Comparison of ENCODE assay signal across 19 cellular contexts in the genomic region with DNA sequence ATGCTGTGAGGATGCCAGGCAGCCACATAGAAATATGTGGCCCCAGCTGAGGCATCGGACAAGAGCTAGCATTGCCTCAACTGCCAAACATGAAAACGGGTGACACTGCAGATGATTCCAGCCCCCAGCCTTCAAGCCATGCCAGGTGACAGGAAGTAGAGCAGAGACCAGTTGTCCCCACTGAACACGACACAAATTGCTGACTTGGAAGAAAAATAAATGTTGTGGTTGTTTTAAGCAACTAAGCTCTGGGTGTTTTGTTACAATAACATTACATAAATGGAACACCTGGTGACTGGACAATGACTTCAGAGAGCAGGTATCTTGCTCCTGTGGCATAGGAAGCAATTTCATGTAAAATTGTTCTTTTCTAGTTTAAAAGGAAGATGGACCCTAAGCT.
DNase-seq lines count a peak whose midpoint lies in the region; ATAC-seq, FAIRE-seq and TF ChIP-seq lines count a peak whose summit lies in the region.
"Had no signal": no experiment of that assay in that cellular context is flagged by ENCODE, and none has a peak within 500 bp of the region (broad histone marks: within the 10 kb centered on the region; RNA-seq: fewer than 3 reads in every experiment).

No MANE protein-coding gene starts in this region.

- H3K27ac ChIP-seq in HepG2 (ENCODE audit: extremely low read length, insufficient read depth, low read length) (no peak overlapping the region), right lobe of liver (no peak overlapping the region), MM.1S (ENCODE audit: low read length) (peak overlapping the region; percentile 47; the same call in 1 of the 2 replicates), K562 (ENCODE audit: extremely low read depth, low read depth, low read length) (no peak overlapping the region), mesendoderm (ENCODE audit: low read depth, low read length) (no peak overlapping the region)

- H2BK15ac ChIP-seq in mesendoderm (replicated peaks; ENCODE audit: low read depth): no peak overlapping the region

- H2BK120ac ChIP-seq in mesendoderm (ENCODE audit: low read depth, low read length): no peak overlapping the region

- intact Hi-C loops in HepG2 (cut with micrococcal nuclease; ENCODE audit: unreplicated experiment): no loop called here
- intact Hi-C loops in right lobe of liver (cut with DNase I): no loop called here
- intact Hi-C loops in K562 (cut with micrococcal nuclease): no loop called here

- H2BK5ac ChIP-seq in mesendoderm (ENCODE audit: low read length): no peak overlapping the region

- no peaks in the 10 kb centered on the region for H3K27me3 ChIP-seq in HepG2 (ENCODE audit: control insufficient read depth in 1 of 2, insufficient read depth in 2 of 2, low read length in 2 of 2)
- no peaks in the 10 kb centered on the region for H3K27me3 ChIP-seq in right lobe of liver
- no peaks in the 10 kb centered on the region for H3K27me3 ChIP-seq in MM.1S (replicated peaks; ENCODE audit: insufficient read depth, low read length)
- H3K27me3 ChIP-seq in K562 (ENCODE audit: control insufficient read depth in 2 of 2, insufficient read depth in 2 of 2, low read length in 2 of 2): no peaks in the 10 kb centered on the region
- H3K27me3 ChIP-seq in mesendoderm (ENCODE audit: insufficient read depth, low read length, poor library complexity): no peaks in the 10 kb centered on the region

- H3K79me1 ChIP-seq in mesendoderm (ENCODE audit: low read length): no peaks in the 10 kb centered on the region

- FAIRE-seq in HepG2 (lab: Jason Lieb, UNC) (no peak), K562 (lab: Jason Lieb, UNC) (no peak)
- FAIRE-seq: G401.6, GM12892, GM19239, H54 had no signal

- TF ChIP-seq EP300 in HepG2 (IDR thresholded peaks at IDR 0.05; ENCODE audit: low read depth in 2 of 2, low read length in 2 of 2) (no peak), HepG2 (CRISPR knock-in tag; IDR thresholded peaks at IDR 0.05; ENCODE audit: borderline replicate concordance) (no peak), K562 (IDR thresholded peaks at IDR 0.05; ENCODE audit: low read length) (no peak)

- TF ChIP-seq CTCF in HepG2 (CRISPR knock-in tag; IDR thresholded peaks at IDR 0.05) (no peak), right lobe of liver (IDR thresholded peaks at IDR 0.05) (no peak), MM.1S (IDR thresholded peaks at IDR 0.05; ENCODE audit: low read length) (no peak), K562 (IDR thresholded peaks at IDR 0.05 in 2 of 3, conservative IDR thresholded peaks at IDR 0.05 in 1 of 3; ENCODE audit: insufficient read depth in 2 of 3, low read depth in 1 of 3, low read length in 3 of 3) (no peak), GM20000 (IDR thresholded peaks at IDR 0.05; ENCODE audit: extremely low read depth, missing control alignments) (no peak)

- H3K9me2 ChIP-seq in MM.1S (replicated peaks; ENCODE audit: insufficient read depth, low read length): no peaks in the 10 kb centered on the region

- no peaks in the 10 kb centered on the region for H3K4me1 ChIP-seq in HepG2 (ENCODE audit: insufficient read depth, low read length)
- H3K4me1 ChIP-seq in right lobe of liver: no peaks in the 10 kb centered on the region
- peaks cover 11% of the 10 kb centered on the region for H3K4me1 ChIP-seq in MM.1S (ENCODE audit: low read length)
- no peaks in the 10 kb centered on the region for H3K4me1 ChIP-seq in K562 (replicated peaks in 1 of 2; ENCODE audit: control insufficient read depth in 2 of 2, insufficient read depth in 2 of 2, low read length in 2 of 2)
- H3K4me1 ChIP-seq in mesendoderm (ENCODE audit: control insufficient read depth, low read depth, low read length): no peaks in the 10 kb centered on the region
- H3K4me1 ChIP-seq: Caco-2, HAP-1 had no signal

- H4K8ac ChIP-seq in mesendoderm (ENCODE audit: low read depth, low read length): no peak overlapping the region

- ATAC-seq in HepG2 (no peak), right lobe of liver (no peak), K562 (no peak)
- ATAC-seq: CD8-positive, alpha-beta T cell had no signal

- H3K9me1 ChIP-seq in K562 (ENCODE audit: control insufficient read depth, insufficient read depth, low read length): no peaks in the 10 kb centered on the region

- no peaks in the 10 kb centered on the region for H3K36me3 ChIP-seq in HepG2 (replicated peaks in 1 of 2; ENCODE audit: control insufficient read depth in 1 of 2, insufficient read depth in 2 of 2, low read length in 2 of 2)
- H3K36me3 ChIP-seq in right lobe of liver: no peaks in the 10 kb centered on the region
- H3K36me3 ChIP-seq in MM.1S (replicated peaks; ENCODE audit: insufficient read depth, low read length): no peaks in the 10 kb centered on the region
- H3K36me3 ChIP-seq in K562 (ENCODE audit: control insufficient read depth, insufficient read depth, low read length): no peaks in the 10 kb centered on the region
- no peaks in the 10 kb centered on the region for H3K36me3 ChIP-seq in mesendoderm (ENCODE audit: control insufficient read depth, insufficient read depth, low read length)
- H3K36me3 ChIP-seq: HAP-1 had no signal

- in situ Hi-C loops in HepG2 (cut with HindIII; ENCODE audit: extremely low pct_ligation_motif_present, low pct_unique_long_range_greater_than_20kb): no loop called here
- in situ Hi-C loops in K562 (cut with MboI): no loop called here

- no peak for TF ChIP-seq RAD21 in HepG2 (CRISPR knock-in tag; IDR thresholded peaks at IDR 0.05)
- no peak for TF ChIP-seq RAD21 in K562 (CRISPR knock-in tag; conservative IDR thresholded peaks at IDR 0.05 in 1 of 2, IDR thresholded peaks at IDR 0.05 in 1 of 2)

- H3K9ac ChIP-seq in HepG2 (ENCODE audit: insufficient read depth, low read depth, low read length) (no peak overlapping the region), MM.1S (ENCODE audit: low read length) (no peak overlapping the region), K562 (ENCODE audit: insufficient read depth in 1 of 2, low read depth in 2 of 2, low read length in 2 of 2) (no peak overlapping the region), mesendoderm (ENCODE audit: low read length) (no peak overlapping the region)

- no peak for TF ChIP-seq POLR2A in HepG2 (IDR thresholded peaks at IDR 0.05; ENCODE audit: insufficient read depth in 1 of 2, low read depth in 2 of 2, low read length in 2 of 2)
- no peak for TF ChIP-seq POLR2A in right lobe of liver (IDR thresholded peaks at IDR 0.05)
- no peak for TF ChIP-seq POLR2A in K562 (conservative IDR thresholded peaks at IDR 0.05)

- CTCF ChIA-PET in HepG2 (lab: Yijun Ruan, JAX; ENCODE audit: low intra/inter-chr PET ratio, low total read pairs) (no interaction called here), K562 (lab: Yijun Ruan, JAX; ENCODE audit: low intra/inter-chr PET ratio) (no interaction called here), HEK293T (lab: Yijun Ruan, JAX) (no interaction called here)

- H3K56ac ChIP-seq in mesendoderm (ENCODE audit: low read length): no peak overlapping the region

- H3K4me3 ChIP-seq in HepG2 (replicated peaks in 1 of 3; ENCODE audit: insufficient read depth in 1 of 3, low read depth in 2 of 3, low read length in 3 of 3) (no peak overlapping the region), right lobe of liver (no peak overlapping the region), MM.1S (ENCODE audit: low read length) (no peak overlapping the region), K562 (no peak overlapping the region), mesendoderm (ENCODE audit: low read length) (no peak overlapping the region)
- H3K4me3 ChIP-seq: HAP-1 had no signal

- H2AK5ac ChIP-seq in mesendoderm (ENCODE audit: low read length): no peak overlapping the region

- POLR2A ChIA-PET in HepG2 (lab: Yijun Ruan, JAX): no interaction called here
- POLR2A ChIA-PET in K562 (lab: Yijun Ruan, JAX): no interaction called here
- POLR2A ChIA-PET in HEK293T (lab: Yijun Ruan, JAX): no interaction called here

- no peak overlapping the region for H3K18ac ChIP-seq in mesendoderm (ENCODE audit: low read length)

- H3F3A ChIP-seq in MM.1S (ENCODE audit: insufficient read depth, low read length): no peaks in the 10 kb centered on the region

- no peak overlapping the region for H3K4me2 ChIP-seq in HepG2 (ENCODE audit: low read depth, low read length)
- peak overlapping the region; percentile 7; the same call in 1 of the 2 replicates for H3K4me2 ChIP-seq in MM.1S (ENCODE audit: low read depth, low read length)
- no peak overlapping the region for H3K4me2 ChIP-seq in K562 (ENCODE audit: insufficient read depth, low read length)
- H3K4me2 ChIP-seq in mesendoderm (ENCODE audit: low read length): no peak overlapping the region

- no peak overlapping the region for H3K23ac ChIP-seq in mesendoderm (ENCODE audit: low read length)

- H3K9me3 ChIP-seq in HepG2 (ENCODE audit: low read length): no peaks in the 10 kb centered on the region
- H3K9me3 ChIP-seq in right lobe of liver: no peaks in the 10 kb centered on the region
- H3K9me3 ChIP-seq in MM.1S (replicated peaks; ENCODE audit: insufficient read depth, low read length): no peaks in the 10 kb centered on the region
- no peaks in the 10 kb centered on the region for H3K9me3 ChIP-seq in K562 (replicated peaks; ENCODE audit: control insufficient read depth, insufficient read depth, low read depth, low read length)
- H3K9me3 ChIP-seq: HAP-1 had no signal

- 17% methylated on average over 3 of the region's 3 CpGs for WGBS in HepG2 (ENCODE audit: low lambda C conversion rate)
- 23% methylated on average over 2 of the region's 3 CpGs for WGBS in right lobe of liver (ENCODE audit: insufficient coverage, low coverage, low lambda C conversion rate, missing lambda C conversion rate)
- WGBS in K562 (ENCODE audit: insufficient coverage, low coverage, missing lambda C conversion rate): 0% methylated on average over 3 of the region's 3 CpGs
- no CpG with 5 or more reads among the region's 3 CpGs for WGBS in mesendoderm (ENCODE audit: extremely low coverage, insufficient coverage, low lambda C conversion rate)

- H4K5ac ChIP-seq in mesendoderm (ENCODE audit: low read length): no peak overlapping the region

- H3K4ac ChIP-seq in mesendoderm (ENCODE audit: low read depth, low read length): no peak overlapping the region

- no peaks in the 10 kb centered on the region for H3K79me2 ChIP-seq in HepG2 (ENCODE audit: insufficient read depth, low read length)
- H3K79me2 ChIP-seq in MM.1S (ENCODE audit: low read length): no peaks in the 10 kb centered on the region
- no peaks in the 10 kb centered on the region for H3K79me2 ChIP-seq in K562 (ENCODE audit: control insufficient read depth, insufficient read depth, low read length)
- no peaks in the 10 kb centered on the region for H3K79me2 ChIP-seq in mesendoderm (ENCODE audit: control insufficient read depth, insufficient read depth, low read length)

- no TSS peak for BruUV-seq in HepG2 (replicated peaks; lab: Mats Ljungman, UMichigan)
- BruUV-seq in K562 (replicated peaks; lab: Mats Ljungman, UMichigan): no TSS peak

- H4K20me1 ChIP-seq in HepG2 (ENCODE audit: insufficient read depth, low read length) (no peaks in the 10 kb centered on the region), MM.1S (ENCODE audit: insufficient read depth, low read length) (no peaks in the 10 kb centered on the region), K562 (replicated peaks; ENCODE audit: control insufficient read depth, insufficient read depth, low read length) (no peaks in the 10 kb centered on the region)

- DNase-seq in HepG2 (ENCODE audit: low spot score) (no peak), right lobe of liver (no peak), MM.1S (peak; percentile 68), K562 (ENCODE audit: extremely low read depth in 1 of 4, low spot score in 3 of 4) (no peak), GM20000 (ENCODE audit: low spot score) (no peak), HEK293T (ENCODE audit: extremely low spot score) (no peak), mesendoderm (no peak)
- DNase-seq: 8988T; C1 segment of cervical spinal cord; Caco-2; CD8-positive, alpha-beta T cell; DMS153; DND-41; GOT3 had no signal

- H2AFZ ChIP-seq in HepG2 (ENCODE audit: low read length) (no peak overlapping the region), MM.1S (ENCODE audit: low read length) (peak overlapping the region; percentile 11; the same call in 1 of the 2 replicates), K562 (ENCODE audit: low read depth, low read length) (no peak overlapping the region)

Comparison
In these comparisons a context has a peak if more than half of its experiments do, and no peak if none do; other contexts are left out.
1. Of the 241 proteins assayed by ChIP-seq in both HepG2 and K562: peak only in HepG2: MAFF and MAFK; only in K562: none; in both: none; in neither: 239.